In genomic region chr2:85615413-85615728, GRCh38 we compare ENCODE assay signal across 7 cellular contexts. TPM values are rescaled to one million over a fixed set of nuclear protein-coding genes. Genes with fewer than 3 reads are reported as not detected.
DNase-seq lines count a peak whose midpoint lies in the region; ATAC-seq and TF ChIP-seq lines count a peak whose summit lies in the region.

No MANE protein-coding gene starts in this region.

- H3K79me2 ChIP-seq in SU-DHL-6 (ENCODE audit: insufficient read depth, low read length) = peaks cover 53% of the 10 kb centered on the region
- H3K79me2 ChIP-seq in PC-3 (ENCODE audit: low read length) = peaks cover 63% of the 10 kb centered on the region

- H3F3A ChIP-seq in SU-DHL-6 (ENCODE audit: insufficient read depth) = peaks cover 15% of the 10 kb centered on the region; the same call in 1 of the 2 replicates
- no peaks in the 10 kb centered on the region for H3F3A ChIP-seq in PC-3 (ENCODE audit: low read length, unreplicated experiment)

- H3K9me3 Mint-ChIP-seq in glutamatergic neuron (ENCODE audit: unreplicated experiment) = peaks cover 7% of the 10 kb centered on the region
- no peaks in the 10 kb centered on the region for H3K9me3 Mint-ChIP-seq in stimulated activated naive B cell treated with anti-CD40 and anti-IgM and Interleukin-4, amounts not matched to agents 10 μg/mL and 1 μg/mL and 100 μg/mL, for 72 hours

- H3K9me2 ChIP-seq in SU-DHL-6 (replicated peaks; ENCODE audit: insufficient read depth, low read length) (no peaks in the 10 kb centered on the region), PC-3 (replicated peaks; ENCODE audit: low read length) (no peaks in the 10 kb centered on the region)

- H4K20me1 ChIP-seq in SU-DHL-6 (ENCODE audit: low read depth, low read length) = peaks cover 8% of the 10 kb centered on the region; the same call in 1 of the 2 replicates
- H4K20me1 ChIP-seq in PC-3 (ENCODE audit: low read length) = peaks cover 7% of the 10 kb centered on the region

- no peak overlapping the region for H3K4me3 Mint-ChIP-seq in glutamatergic neuron (ENCODE audit: unreplicated experiment)
- H3K4me3 Mint-ChIP-seq in stimulated activated naive B cell treated with anti-CD40 and anti-IgM and Interleukin-4, amounts not matched to agents 10 μg/mL and 1 μg/mL and 100 μg/mL, for 72 hours = peak overlapping the region in 1 of 2 donors; percentile 95

- H3K4me1 ChIP-seq in HEK293 (ENCODE audit: control insufficient read depth, insufficient read depth, low read length) (peaks cover 8% of the 10 kb centered on the region), PC-3 (ENCODE audit: insufficient read depth, low read length) (peaks cover 25% of the 10 kb centered on the region)

- POLR2A ChIA-PET in HEK293 (lab: Yijun Ruan, JAX) (interaction anchor here (0.6 to 3.1 kb wide), 6 partner anchors 10 to 173 kb away, joined by 3 to 16 read pairs (median 6); partner anchors contain the start of genes GGCX and RNF181), PC-3 (lab: Charles Lee; ENCODE audit: unreplicated experiment) (no interaction called here)

- peak overlapping the region; percentile 87 for H3K27ac Mint-ChIP-seq in glutamatergic neuron (ENCODE audit: unreplicated experiment)
- peak overlapping the region; percentile 98 for H3K27ac Mint-ChIP-seq in stimulated activated naive B cell treated with anti-CD40 and anti-IgM and Interleukin-4, amounts not matched to agents 10 μg/mL and 1 μg/mL and 100 μg/mL, for 72 hours

- no peak for DNase-seq in glutamatergic neuron
- no peak for DNase-seq in stimulated activated naive B cell treated with anti-CD40 and anti-IgM and Interleukin-4, amounts not matched to agents 10 μg/mL and 1 μg/mL and 100 μg/mL, for 72 hours
- DNase-seq in NCI-H2227 (lab: John Stamatoyannopoulos, UW; ENCODE audit: unreplicated experiment) = no peak
- DNase-seq in PC-3 = no peak

- intact Hi-C loops in PC-3 (cut with micrococcal nuclease) = no loop called here

- BruUV-seq in PC-3 (replicated peaks; lab: Mats Ljungman, UMichigan) = no TSS peak

- H3K4me2 ChIP-seq in SU-DHL-6 (ENCODE audit: low read depth, low read length, poor library complexity, severe bottlenecking) = no peak overlapping the region
- H3K4me2 ChIP-seq in PC-3 (ENCODE audit: low read length) = no peak overlapping the region

- H3K27ac ChIP-seq in HEK293 (ENCODE audit: extremely low read depth, low read depth, low read length) (peak overlapping the region; percentile 34; the same call in 1 of the 2 replicates), SU-DHL-6 (ENCODE audit: low read depth, low read length) (no peak overlapping the region), PC-3 (ENCODE audit: low read length) (no peak overlapping the region)

- H3K27me3 ChIP-seq in SU-DHL-6 (ENCODE audit: low read length) (no peaks in the 10 kb centered on the region), PC-3 (ENCODE audit: low read length) (no peaks in the 10 kb centered on the region)

- peaks cover 16 to 21% of the 10 kb centered on the region in 2 experiments for H3K36me3 ChIP-seq in HEK293 (ENCODE audit: control insufficient read depth in 2 of 2, insufficient read depth in 1 of 2, low read length in 2 of 2)
- H3K36me3 ChIP-seq in SU-DHL-6 (ENCODE audit: low read length) = peaks cover 16% of the 10 kb centered on the region
- H3K36me3 ChIP-seq in PC-3 (ENCODE audit: low read depth, low read length) = peaks cover 11% of the 10 kb centered on the region

- no peak for ATAC-seq in stimulated activated naive B cell treated with anti-CD40 and anti-IgM and Interleukin-4, amounts not matched to agents 10 μg/mL and 1 μg/mL and 100 μg/mL, for 72 hours (replicated peaks)
- ATAC-seq in PC-3 (no peak), HG03439 (IDR thresholded peaks at IDR 0.05; ENCODE audit: unreplicated experiment) (no peak)

- H3K4me3 ChIP-seq in HEK293 (ENCODE audit: low read depth, low read length) (no peak overlapping the region), SU-DHL-6 (ENCODE audit: insufficient read depth, low read length, poor library complexity, severe bottlenecking) (no peak overlapping the region), PC-3 (ENCODE audit: low read length) (no peak overlapping the region)

- H3K36me3 Mint-ChIP-seq in glutamatergic neuron (ENCODE audit: unreplicated experiment) = no peaks in the 10 kb centered on the region
- H3K36me3 Mint-ChIP-seq in stimulated activated naive B cell treated with anti-CD40 and anti-IgM and Interleukin-4, amounts not matched to agents 10 μg/mL and 1 μg/mL and 100 μg/mL, for 72 hours = peaks cover 0 to 10% of the 10 kb centered on the region in 2 donors

- H3K9ac ChIP-seq in SU-DHL-6 (ENCODE audit: low read length) (peak overlapping the region; percentile 80; the same call in 1 of the 2 replicates), PC-3 (ENCODE audit: low read length) (no peak overlapping the region)

- no peak for TF ChIP-seq CTCF in HEK293 (tag by site-specific recombination; IDR thresholded peaks at IDR 0.05)
- TF ChIP-seq CTCF in SU-DHL-6 (IDR thresholded peaks at IDR 0.05; ENCODE audit: insufficient read depth, low read length, poor library complexity, severe bottlenecking) = no peak
- TF ChIP-seq CTCF in glutamatergic neuron (IDR thresholded peaks at IDR 0.05; ENCODE audit: partially characterized antibody, unreplicated experiment) = no peak
- no peak for TF ChIP-seq CTCF in PC-3 (conservative IDR thresholded peaks at IDR 0.05; ENCODE audit: low read depth, low read length)

- peaks cover 5% of the 10 kb centered on the region for H3K27me3 Mint-ChIP-seq in glutamatergic neuron (ENCODE audit: unreplicated experiment)
- no peaks in the 10 kb centered on the region for H3K27me3 Mint-ChIP-seq in stimulated activated naive B cell treated with anti-CD40 and anti-IgM and Interleukin-4, amounts not matched to agents 10 μg/mL and 1 μg/mL and 100 μg/mL, for 72 hours

- CTCF ChIA-PET in HEK293 (lab: Yijun Ruan, JAX) (interaction anchor here (0.8 kb wide), 1 partner anchor 91 kb away, joined by 3 read pairs; no protein-coding TSS in a partner anchor), PC-3 (lab: Charles Lee) (no interaction called here)

- no peak overlapping the region for H2AFZ ChIP-seq in SU-DHL-6 (ENCODE audit: low read depth, low read length, severe bottlenecking)
- no peak overlapping the region for H2AFZ ChIP-seq in PC-3 (ENCODE audit: low read length)

- H3K9me3 ChIP-seq in HEK293 (ENCODE audit: control insufficient read depth, insufficient read depth, low read depth, low read length) (no peaks in the 10 kb centered on the region), SU-DHL-6 (ENCODE audit: insufficient read depth, low read length) (no peaks in the 10 kb centered on the region), PC-3 (ENCODE audit: low read length) (no peaks in the 10 kb centered on the region)

- H3K4me1 Mint-ChIP-seq in glutamatergic neuron (ENCODE audit: low read depth, unreplicated experiment) = peaks cover 8% of the 10 kb centered on the region
- H3K4me1 Mint-ChIP-seq in stimulated activated naive B cell treated with anti-CD40 and anti-IgM and Interleukin-4, amounts not matched to agents 10 μg/mL and 1 μg/mL and 100 μg/mL, for 72 hours = peaks cover 2 to 26% of the 10 kb centered on the region in 2 donors

TF ChIP-seq in HEK293, 187 proteins besides CTCF, POLR2A, EP300 and RAD21:
- TF ChIP-seq ZNF488 (tag by site-specific recombination; IDR thresholded peaks at IDR 0.05) (no peak), ZNF549 (tag by site-specific recombination; IDR thresholded peaks at IDR 0.05) (no peak), PRDM4 (tag by site-specific recombination; IDR thresholded peaks at IDR 0.05) (peak; percentile 82)

RNA-seq across cellular contexts. Expression of gene USP39, which starts 0.6 kb away (rescaled TPM):
- total RNA-seq in glutamatergic neuron (ENCODE audit: unreplicated experiment) (55.0 TPM), PC-3 (2014; rRNA removed) (179 and 278 TPM in 2 replicates)

RNA-seq across cellular contexts. Expression of gene C2orf68, which starts 3.5 kb away (rescaled TPM):
- total RNA-seq in glutamatergic neuron (ENCODE audit: unreplicated experiment) (51.0 TPM), PC-3 (2014; rRNA removed) (26.6 and 27.6 TPM in 2 replicates)

RNA-seq across cellular contexts. Expression of gene TMEM150A, which starts 12.9 kb away (rescaled TPM):
- total RNA-seq in glutamatergic neuron (ENCODE audit: unreplicated experiment) (18.1 TPM), PC-3 (2014; rRNA removed) (3.9 and 4.9 TPM in 2 replicates)

RNA-seq across cellular contexts. Expression of gene RNF181, which starts 19.8 kb away (rescaled TPM):
- total RNA-seq in glutamatergic neuron (ENCODE audit: unreplicated experiment) (75.1 TPM), PC-3 (2014; rRNA removed) (170 and 225 TPM in 2 replicates)

RNA-seq across cellular contexts. Expression of gene VAMP5, which starts 31.1 kb away (rescaled TPM):
- total RNA-seq in glutamatergic neuron (ENCODE audit: unreplicated experiment) (1.4 TPM), PC-3 (2014; rRNA removed) (0.40 TPM in 1 of 2 replicates, not detected in the other)
